1 cellular context compared by ENCODE assay signal in the genomic region with DNA sequence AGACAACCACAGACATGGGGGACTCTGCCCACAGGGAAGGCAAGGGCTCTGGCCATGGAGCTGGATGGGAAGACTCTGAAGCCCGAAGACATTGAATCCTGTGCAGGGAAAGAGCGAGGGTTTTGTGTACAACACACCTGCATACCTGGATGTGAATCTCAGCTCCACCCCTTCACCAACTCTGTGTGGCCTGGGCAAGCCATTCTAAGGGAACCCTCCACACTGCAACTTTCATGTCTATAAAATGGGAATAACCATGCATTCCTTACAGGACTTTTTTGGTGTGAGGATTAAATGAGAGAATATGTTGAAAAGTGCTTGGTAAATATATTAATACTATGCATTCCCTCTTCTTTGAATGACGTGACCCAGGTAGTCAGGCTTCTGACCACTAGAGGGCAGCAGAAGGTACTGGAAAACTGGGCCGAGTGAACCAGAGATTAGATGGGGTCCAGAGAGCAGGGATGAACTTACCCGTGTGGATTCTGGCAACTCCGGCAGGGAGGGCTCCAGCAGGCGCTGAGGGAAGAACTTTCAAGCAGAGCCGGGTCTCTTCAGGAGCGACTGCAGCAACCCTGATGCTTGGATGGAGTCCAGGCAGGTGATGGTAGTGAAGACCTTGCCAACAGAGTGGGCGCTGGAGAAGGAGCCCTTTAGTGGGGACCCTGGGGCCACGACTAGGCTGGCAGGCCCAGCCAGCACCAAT.
A peak's percentile ranks its signal among the peaks of the same experiment; 100 is the strongest.
TF ChIP-seq lines count a peak whose summit lies in the region.

No MANE protein-coding gene starts in this region.

TF ChIP-seq in K562, 482 proteins besides CTCF, POLR2A, EP300 and RAD21 (continued from another document and continues in another):
- TF ChIP-seq, protein P1, sequence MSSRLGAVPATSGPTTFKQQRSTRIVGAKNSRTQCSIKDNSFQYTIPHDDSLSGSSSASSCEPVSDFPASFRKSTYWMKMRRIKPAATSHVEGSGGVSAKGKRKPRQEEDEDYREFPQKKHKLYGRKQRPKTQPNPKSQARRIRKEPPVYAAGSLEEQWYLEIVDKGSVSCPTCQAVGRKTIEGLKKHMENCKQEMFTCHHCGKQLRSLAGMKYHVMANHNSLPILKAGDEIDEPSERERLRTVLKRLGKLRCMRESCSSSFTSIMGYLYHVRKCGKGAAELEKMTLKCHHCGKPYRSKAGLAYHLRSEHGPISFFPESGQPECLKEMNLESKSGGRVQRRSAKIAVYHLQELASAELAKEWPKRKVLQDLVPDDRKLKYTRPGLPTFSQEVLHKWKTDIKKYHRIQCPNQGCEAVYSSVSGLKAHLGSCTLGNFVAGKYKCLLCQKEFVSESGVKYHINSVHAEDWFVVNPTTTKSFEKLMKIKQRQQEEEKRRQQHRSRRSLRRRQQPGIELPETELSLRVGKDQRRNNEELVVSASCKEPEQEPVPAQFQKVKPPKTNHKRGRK (tag; IDR thresholded peaks at IDR 0.05) = no peak
- TF ChIP-seq, protein P2, sequence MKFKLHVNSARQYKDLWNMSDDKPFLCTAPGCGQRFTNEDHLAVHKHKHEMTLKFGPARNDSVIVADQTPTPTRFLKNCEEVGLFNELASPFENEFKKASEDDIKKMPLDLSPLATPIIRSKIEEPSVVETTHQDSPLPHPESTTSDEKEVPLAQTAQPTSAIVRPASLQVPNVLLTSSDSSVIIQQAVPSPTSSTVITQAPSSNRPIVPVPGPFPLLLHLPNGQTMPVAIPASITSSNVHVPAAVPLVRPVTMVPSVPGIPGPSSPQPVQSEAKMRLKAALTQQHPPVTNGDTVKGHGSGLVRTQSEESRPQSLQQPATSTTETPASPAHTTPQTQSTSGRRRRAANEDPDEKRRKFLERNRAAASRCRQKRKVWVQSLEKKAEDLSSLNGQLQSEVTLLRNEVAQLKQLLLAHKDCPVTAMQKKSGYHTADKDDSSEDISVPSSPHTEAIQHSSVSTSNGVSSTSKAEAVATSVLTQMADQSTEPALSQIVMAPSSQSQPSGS (CRISPR knock-in tag; IDR thresholded peaks at IDR 0.05) = peak; percentile 77; the same call in 1 of the 2 replicates
- TF ChIP-seq ZBTB7A (IDR thresholded peaks at IDR 0.05; ENCODE audit: borderline replicate concordance, control insufficient read depth, low read depth, low read length) (no peak), POU5F1 (IDR thresholded peaks at IDR 0.05; ENCODE audit: borderline replicate concordance, low read depth, low read length, partially characterized antibody) (no peak), CTBP1 (IDR thresholded peaks at IDR 0.05; ENCODE audit: borderline replicate concordance) (peak; percentile 64; the same call in 1 of the 2 replicates), ZNF143 (CRISPR knock-in tag; IDR thresholded peaks at IDR 0.05) (no peak), NRF1 (conservative IDR thresholded peaks at IDR 0.05 in 1 of 2, IDR thresholded peaks at IDR 0.05 in 1 of 2) (no peak), ZNF76 (CRISPR knock-in tag; IDR thresholded peaks at IDR 0.05; ENCODE audit: borderline replicate concordance) (0 out of 2 replicates have a peak, but pooled peaks have one; percentile 34), ZNF408 (CRISPR knock-in tag; IDR thresholded peaks at IDR 0.05; ENCODE audit: low read depth) (no peak), ATF1 (CRISPR knock-in tag; IDR thresholded peaks at IDR 0.05) (no peak), ATF1 (tag; IDR thresholded peaks at IDR 0.05) (peak; percentile 82), ETV6 (IDR thresholded peaks at IDR 0.05; ENCODE audit: borderline replicate concordance in 1 of 2, low read depth in 2 of 2, low read length in 1 of 2) (no peak), ETV6 (CRISPR knock-in tag; IDR thresholded peaks at IDR 0.05; ENCODE audit: borderline replicate concordance) (no peak), MAFK (IDR thresholded peaks at IDR 0.05; ENCODE audit: low read length) (no peak), ARNT (IDR thresholded peaks at IDR 0.05) (no peak), NFIC (IDR thresholded peaks at IDR 0.05) (peak; percentile 39; the same call in 1 of the 2 replicates)
- TF ChIP-seq, protein P3, sequence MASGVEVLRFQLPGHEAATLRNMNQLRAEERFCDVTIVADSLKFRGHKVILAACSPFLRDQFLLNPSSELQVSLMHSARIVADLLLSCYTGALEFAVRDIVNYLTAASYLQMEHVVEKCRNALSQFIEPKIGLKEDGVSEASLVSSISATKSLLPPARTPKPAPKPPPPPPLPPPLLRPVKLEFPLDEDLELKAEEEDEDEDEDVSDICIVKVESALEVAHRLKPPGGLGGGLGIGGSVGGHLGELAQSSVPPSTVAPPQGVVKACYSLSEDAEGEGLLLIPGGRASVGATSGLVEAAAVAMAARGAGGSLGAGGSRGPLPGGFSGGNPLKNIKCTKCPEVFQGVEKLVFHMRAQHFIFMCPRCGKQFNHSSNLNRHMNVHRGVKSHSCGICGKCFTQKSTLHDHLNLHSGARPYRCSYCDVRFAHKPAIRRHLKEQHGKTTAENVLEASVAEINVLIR (CRISPR knock-in tag; IDR thresholded peaks at IDR 0.05) = no peak
- TF ChIP-seq, protein P4, sequence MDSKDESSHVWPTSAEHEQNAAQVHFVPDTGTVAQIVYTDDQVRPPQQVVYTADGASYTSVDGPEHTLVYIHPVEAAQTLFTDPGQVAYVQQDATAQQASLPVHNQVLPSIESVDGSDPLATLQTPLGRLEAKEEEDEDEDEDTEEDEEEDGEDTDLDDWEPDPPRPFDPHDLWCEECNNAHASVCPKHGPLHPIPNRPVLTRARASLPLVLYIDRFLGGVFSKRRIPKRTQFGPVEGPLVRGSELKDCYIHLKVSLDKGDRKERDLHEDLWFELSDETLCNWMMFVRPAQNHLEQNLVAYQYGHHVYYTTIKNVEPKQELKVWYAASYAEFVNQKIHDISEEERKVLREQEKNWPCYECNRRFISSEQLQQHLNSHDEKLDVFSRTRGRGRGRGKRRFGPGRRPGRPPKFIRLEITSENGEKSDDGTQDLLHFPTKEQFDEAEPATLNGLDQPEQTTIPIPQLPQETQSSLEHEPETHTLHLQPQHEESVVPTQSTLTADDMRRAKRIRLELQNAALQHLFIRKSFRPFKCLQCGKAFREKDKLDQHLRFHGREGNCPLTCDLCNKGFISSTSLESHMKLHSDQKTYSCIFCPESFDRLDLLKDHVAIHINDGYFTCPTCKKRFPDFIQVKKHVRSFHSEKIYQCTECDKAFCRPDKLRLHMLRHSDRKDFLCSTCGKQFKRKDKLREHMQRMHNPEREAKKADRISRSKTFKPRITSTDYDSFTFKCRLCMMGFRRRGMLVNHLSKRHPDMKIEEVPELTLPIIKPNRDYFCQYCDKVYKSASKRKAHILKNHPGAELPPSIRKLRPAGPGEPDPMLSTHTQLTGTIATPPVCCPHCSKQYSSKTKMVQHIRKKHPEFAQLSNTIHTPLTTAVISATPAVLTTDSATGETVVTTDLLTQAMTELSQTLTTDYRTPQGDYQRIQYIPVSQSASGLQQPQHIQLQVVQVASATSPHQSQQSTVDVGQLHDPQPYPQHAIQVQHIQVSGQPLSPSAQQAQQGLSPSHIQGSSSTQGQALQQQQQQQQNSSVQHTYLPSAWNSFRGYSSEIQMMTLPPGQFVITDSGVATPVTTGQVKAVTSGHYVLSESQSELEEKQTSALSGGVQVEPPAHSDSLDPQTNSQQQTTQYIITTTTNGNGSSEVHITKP (IDR thresholded peaks at IDR 0.05; ENCODE audit: partially characterized antibody) = peak; percentile 27
- TF ChIP-seq, protein P5, sequence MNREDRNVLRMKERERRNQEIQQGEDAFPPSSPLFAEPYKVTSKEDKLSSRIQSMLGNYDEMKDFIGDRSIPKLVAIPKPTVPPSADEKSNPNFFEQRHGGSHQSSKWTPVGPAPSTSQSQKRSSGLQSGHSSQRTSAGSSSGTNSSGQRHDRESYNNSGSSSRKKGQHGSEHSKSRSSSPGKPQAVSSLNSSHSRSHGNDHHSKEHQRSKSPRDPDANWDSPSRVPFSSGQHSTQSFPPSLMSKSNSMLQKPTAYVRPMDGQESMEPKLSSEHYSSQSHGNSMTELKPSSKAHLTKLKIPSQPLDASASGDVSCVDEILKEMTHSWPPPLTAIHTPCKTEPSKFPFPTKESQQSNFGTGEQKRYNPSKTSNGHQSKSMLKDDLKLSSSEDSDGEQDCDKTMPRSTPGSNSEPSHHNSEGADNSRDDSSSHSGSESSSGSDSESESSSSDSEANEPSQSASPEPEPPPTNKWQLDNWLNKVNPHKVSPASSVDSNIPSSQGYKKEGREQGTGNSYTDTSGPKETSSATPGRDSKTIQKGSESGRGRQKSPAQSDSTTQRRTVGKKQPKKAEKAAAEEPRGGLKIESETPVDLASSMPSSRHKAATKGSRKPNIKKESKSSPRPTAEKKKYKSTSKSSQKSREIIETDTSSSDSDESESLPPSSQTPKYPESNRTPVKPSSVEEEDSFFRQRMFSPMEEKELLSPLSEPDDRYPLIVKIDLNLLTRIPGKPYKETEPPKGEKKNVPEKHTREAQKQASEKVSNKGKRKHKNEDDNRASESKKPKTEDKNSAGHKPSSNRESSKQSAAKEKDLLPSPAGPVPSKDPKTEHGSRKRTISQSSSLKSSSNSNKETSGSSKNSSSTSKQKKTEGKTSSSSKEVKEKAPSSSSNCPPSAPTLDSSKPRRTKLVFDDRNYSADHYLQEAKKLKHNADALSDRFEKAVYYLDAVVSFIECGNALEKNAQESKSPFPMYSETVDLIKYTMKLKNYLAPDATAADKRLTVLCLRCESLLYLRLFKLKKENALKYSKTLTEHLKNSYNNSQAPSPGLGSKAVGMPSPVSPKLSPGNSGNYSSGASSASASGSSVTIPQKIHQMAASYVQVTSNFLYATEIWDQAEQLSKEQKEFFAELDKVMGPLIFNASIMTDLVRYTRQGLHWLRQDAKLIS (CRISPR knock-in tag; IDR thresholded peaks at IDR 0.05) = no peak
- TF ChIP-seq, protein P6, sequence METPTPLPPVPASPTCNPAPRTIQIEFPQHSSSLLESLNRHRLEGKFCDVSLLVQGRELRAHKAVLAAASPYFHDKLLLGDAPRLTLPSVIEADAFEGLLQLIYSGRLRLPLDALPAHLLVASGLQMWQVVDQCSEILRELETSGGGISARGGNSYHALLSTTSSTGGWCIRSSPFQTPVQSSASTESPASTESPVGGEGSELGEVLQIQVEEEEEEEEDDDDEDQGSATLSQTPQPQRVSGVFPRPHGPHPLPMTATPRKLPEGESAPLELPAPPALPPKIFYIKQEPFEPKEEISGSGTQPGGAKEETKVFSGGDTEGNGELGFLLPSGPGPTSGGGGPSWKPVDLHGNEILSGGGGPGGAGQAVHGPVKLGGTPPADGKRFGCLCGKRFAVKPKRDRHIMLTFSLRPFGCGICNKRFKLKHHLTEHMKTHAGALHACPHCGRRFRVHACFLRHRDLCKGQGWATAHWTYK (CRISPR knock-in tag; IDR thresholded peaks at IDR 0.05) = no peak
- TF ChIP-seq, protein P7, sequence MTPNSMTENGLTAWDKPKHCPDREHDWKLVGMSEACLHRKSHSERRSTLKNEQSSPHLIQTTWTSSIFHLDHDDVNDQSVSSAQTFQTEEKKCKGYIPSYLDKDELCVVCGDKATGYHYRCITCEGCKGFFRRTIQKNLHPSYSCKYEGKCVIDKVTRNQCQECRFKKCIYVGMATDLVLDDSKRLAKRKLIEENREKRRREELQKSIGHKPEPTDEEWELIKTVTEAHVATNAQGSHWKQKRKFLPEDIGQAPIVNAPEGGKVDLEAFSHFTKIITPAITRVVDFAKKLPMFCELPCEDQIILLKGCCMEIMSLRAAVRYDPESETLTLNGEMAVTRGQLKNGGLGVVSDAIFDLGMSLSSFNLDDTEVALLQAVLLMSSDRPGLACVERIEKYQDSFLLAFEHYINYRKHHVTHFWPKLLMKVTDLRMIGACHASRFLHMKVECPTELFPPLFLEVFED (CRISPR knock-in tag; conservative IDR thresholded peaks at IDR 0.05) = 0 out of 2 replicates have a peak, but pooled peaks have one; percentile 33
- TF ChIP-seq, protein P8, sequence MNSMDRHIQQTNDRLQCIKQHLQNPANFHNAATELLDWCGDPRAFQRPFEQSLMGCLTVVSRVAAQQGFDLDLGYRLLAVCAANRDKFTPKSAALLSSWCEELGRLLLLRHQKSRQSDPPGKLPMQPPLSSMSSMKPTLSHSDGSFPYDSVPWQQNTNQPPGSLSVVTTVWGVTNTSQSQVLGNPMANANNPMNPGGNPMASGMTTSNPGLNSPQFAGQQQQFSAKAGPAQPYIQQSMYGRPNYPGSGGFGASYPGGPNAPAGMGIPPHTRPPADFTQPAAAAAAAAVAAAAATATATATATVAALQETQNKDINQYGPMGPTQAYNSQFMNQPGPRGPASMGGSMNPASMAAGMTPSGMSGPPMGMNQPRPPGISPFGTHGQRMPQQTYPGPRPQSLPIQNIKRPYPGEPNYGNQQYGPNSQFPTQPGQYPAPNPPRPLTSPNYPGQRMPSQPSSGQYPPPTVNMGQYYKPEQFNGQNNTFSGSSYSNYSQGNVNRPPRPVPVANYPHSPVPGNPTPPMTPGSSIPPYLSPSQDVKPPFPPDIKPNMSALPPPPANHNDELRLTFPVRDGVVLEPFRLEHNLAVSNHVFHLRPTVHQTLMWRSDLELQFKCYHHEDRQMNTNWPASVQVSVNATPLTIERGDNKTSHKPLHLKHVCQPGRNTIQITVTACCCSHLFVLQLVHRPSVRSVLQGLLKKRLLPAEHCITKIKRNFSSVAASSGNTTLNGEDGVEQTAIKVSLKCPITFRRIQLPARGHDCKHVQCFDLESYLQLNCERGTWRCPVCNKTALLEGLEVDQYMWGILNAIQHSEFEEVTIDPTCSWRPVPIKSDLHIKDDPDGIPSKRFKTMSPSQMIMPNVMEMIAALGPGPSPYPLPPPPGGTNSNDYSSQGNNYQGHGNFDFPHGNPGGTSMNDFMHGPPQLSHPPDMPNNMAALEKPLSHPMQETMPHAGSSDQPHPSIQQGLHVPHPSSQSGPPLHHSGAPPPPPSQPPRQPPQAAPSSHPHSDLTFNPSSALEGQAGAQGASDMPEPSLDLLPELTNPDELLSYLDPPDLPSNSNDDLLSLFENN (IDR thresholded peaks at IDR 0.05; ENCODE audit: low read depth in 2 of 2, low read length in 2 of 2) = no peak
- TF ChIP-seq, protein P9, sequence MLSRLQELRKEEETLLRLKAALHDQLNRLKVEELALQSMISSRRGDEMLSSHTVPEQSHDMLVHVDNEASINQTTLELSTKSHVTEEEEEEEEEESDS (CRISPR knock-in tag; IDR thresholded peaks at IDR 0.05) = no peak
- TF ChIP-seq, protein P10, sequence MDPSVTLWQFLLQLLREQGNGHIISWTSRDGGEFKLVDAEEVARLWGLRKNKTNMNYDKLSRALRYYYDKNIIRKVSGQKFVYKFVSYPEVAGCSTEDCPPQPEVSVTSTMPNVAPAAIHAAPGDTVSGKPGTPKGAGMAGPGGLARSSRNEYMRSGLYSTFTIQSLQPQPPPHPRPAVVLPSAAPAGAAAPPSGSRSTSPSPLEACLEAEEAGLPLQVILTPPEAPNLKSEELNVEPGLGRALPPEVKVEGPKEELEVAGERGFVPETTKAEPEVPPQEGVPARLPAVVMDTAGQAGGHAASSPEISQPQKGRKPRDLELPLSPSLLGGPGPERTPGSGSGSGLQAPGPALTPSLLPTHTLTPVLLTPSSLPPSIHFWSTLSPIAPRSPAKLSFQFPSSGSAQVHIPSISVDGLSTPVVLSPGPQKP (CRISPR knock-in tag; IDR thresholded peaks at IDR 0.05) = no peak
